ENCODE assay signal across 24 cellular contexts in genomic region chr16:77594057-77594456, GRCh38.
"Had no signal": no experiment of that assay in that cellular context is flagged by ENCODE, and none has a peak within 500 bp of the region (broad histone marks: within the 10 kb centered on the region; RNA-seq: fewer than 3 reads in every experiment).

No MANE protein-coding gene starts in this region.

- H3K27ac Mint-ChIP-seq: memory B cell; naive thymus-derived CD8-positive, alpha-beta T cell; nephron; stimulated activated effector memory CD8-positive, alpha-beta T cell treated with anti-CD3 and anti-CD28 coated beads, Interleukin-12 subunit alpha, Interleukin-12 subunit beta, amount 100 ng/mL, for 72 hours; stimulated activated naive CD8-positive, alpha-beta T cell treated with anti-CD3 and anti-CD28 coated beads, Interleukin-15, Interleukin-2, amounts not matched to agents 100 ng/mL and 50 ng/mL, for 24 hours had no signal

- H3K27me3 Mint-ChIP-seq: progenitor cell of endocrine pancreas had no signal

- H3K9me3 ChIP-seq: left lung, sigmoid colon, spleen, tibial nerve, upper lobe of left lung, vagina had no signal

- H3K27ac ChIP-seq: left lung, sigmoid colon, spleen, tibial nerve, upper lobe of left lung, vagina had no signal

- DNase-seq: head of caudate nucleus; hippocampal formation; left colon; left lung; naive thymus-derived CD8-positive, alpha-beta T cell; nucleus accumbens; retina; right cardiac atrium; sigmoid colon; small intestine; spleen; stimulated activated CD4-positive, alpha-beta T cell treated with anti-CD3 and anti-CD28 coated beads, Interleukin-4, amount 100 ng/mL, for 24 hours; stimulated activated naive CD4-positive, alpha-beta T cell; substantia nigra; upper lobe of left lung had no signal

- H3K9me3 Mint-ChIP-seq: neural crest cell; stimulated activated effector memory CD8-positive, alpha-beta T cell treated with anti-CD3 and anti-CD28 coated beads, Interleukin-12 subunit alpha, Interleukin-12 subunit beta, amount 100 ng/mL, for 72 hours; stimulated activated naive CD8-positive, alpha-beta T cell treated with anti-CD3 and anti-CD28 coated beads, Interleukin-15, Interleukin-2, amounts not matched to agents 100 ng/mL and 50 ng/mL, for 24 hours had no signal

- H3K4me3 Mint-ChIP-seq: memory B cell; naive thymus-derived CD8-positive, alpha-beta T cell; nephron; neural crest cell; stimulated activated effector memory CD8-positive, alpha-beta T cell treated with anti-CD3 and anti-CD28 coated beads, Interleukin-12 subunit alpha, Interleukin-12 subunit beta, amount 100 ng/mL, for 72 hours; stimulated activated naive CD8-positive, alpha-beta T cell treated with anti-CD3 and anti-CD28 coated beads, Interleukin-15, Interleukin-2, amounts not matched to agents 100 ng/mL and 50 ng/mL, for 24 hours had no signal

- H3K36me3 Mint-ChIP-seq: memory B cell; naive thymus-derived CD8-positive, alpha-beta T cell; stimulated activated effector memory CD8-positive, alpha-beta T cell treated with anti-CD3 and anti-CD28 coated beads, Interleukin-12 subunit alpha, Interleukin-12 subunit beta, amount 100 ng/mL, for 72 hours had no signal

- H3K27me3 ChIP-seq: left lung, tibial nerve, upper lobe of left lung, vagina had no signal

- H3K4me1 Mint-ChIP-seq: memory B cell; naive thymus-derived CD8-positive, alpha-beta T cell; stimulated activated effector memory CD8-positive, alpha-beta T cell treated with anti-CD3 and anti-CD28 coated beads, Interleukin-12 subunit alpha, Interleukin-12 subunit beta, amount 100 ng/mL, for 72 hours had no signal

- H3K4me3 ChIP-seq: left lung, lung, sigmoid colon, spleen, tibial nerve, upper lobe of left lung, vagina had no signal

- H3K36me3 ChIP-seq: left lung, sigmoid colon, spleen, tibial nerve, upper lobe of left lung, vagina had no signal

- ATAC-seq: left colon; left lung; naive thymus-derived CD8-positive, alpha-beta T cell; right cardiac atrium; stimulated activated effector memory CD8-positive, alpha-beta T cell treated with anti-CD3 and anti-CD28 coated beads, Interleukin-12 subunit alpha, Interleukin-12 subunit beta, amount 100 ng/mL, for 72 hours had no signal

- H3K4me1 ChIP-seq: left lung, sigmoid colon, tibial nerve, vagina had no signal
